8 cellular contexts compared by ENCODE assay signal in the genomic region with DNA sequence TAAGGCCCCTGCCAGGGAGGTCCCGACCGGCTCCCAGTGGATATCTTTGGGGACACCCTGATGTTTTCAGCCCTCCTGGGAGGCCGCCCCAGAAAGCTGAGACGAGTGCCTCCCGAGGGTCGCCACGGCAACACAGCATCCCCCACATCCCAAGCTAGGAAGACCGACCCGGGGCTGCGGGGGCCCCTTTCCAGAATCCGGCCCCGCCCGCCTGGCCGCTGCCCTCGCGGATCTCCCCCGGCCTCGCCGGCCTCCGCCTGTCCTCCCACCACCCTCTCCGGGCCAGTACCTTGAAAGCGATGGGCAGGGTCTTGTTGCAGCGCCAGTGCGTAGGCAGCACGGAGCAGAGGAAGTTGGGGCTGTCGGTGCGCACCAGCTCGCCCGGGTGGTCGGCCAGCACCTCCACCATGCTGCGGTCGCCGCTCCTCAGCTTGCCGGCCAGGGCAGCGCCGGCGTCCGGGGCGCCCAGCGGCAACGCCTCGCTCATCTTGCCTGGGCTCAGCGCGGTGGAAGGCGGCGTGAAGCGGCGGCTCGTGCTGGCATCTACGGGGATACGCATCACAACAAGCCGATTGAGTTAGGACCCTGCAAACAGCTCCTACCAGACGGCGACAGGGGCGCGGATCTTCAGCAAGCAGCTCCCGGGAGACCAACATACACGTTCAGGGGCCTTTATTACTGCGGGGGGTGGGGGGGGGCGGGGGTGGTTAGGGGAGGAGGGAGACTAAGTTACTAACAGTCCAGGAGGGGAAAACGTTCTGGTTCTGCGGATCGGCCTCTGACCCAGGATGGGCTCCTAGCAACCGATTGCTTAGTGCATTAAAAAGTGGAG.
DNase-seq lines count a peak whose midpoint lies in the region; ATAC-seq and TF ChIP-seq lines count a peak whose summit lies in the region.

No MANE protein-coding gene starts in this region.

- peak overlapping the region; percentile 99 for H3K27ac Mint-ChIP-seq in activated naive CD4-positive, alpha-beta T cell treated with anti-CD3 and anti-CD28 coated beads for 36 hours

- TF ChIP-seq CTCF in heart right ventricle (IDR thresholded peaks at IDR 0.05) (no peak), retinal pigment epithelial cell (conservative IDR thresholded peaks at IDR 0.05; ENCODE audit: low read depth, low read length) (no peak)

- peak overlapping the region; percentile 93 to 100 (median 98) for H3K9ac ChIP-seq in BLaER1 treated with 17β-estradiol and CSF1 and Interleukin-3, amounts not matched to agents 10 nM and 100 nM

- WGBS in heart right ventricle, 2 donors = 2% methylated on average over 64 of the region's 64 CpGs

- ATAC-seq in heart right ventricle = no peak
- ATAC-seq in GM19463 (IDR thresholded peaks at IDR 0.05; ENCODE audit: unreplicated experiment) = no peak

- intact Hi-C loops in activated naive CD4-positive, alpha-beta T cell treated with anti-CD3 and anti-CD28 coated beads for 36 hours (cut with micrococcal nuclease) = loop anchor here (2.0 to 5.0 kb wide), 3 partner anchors 179 to 731 kb away; no protein-coding TSS in a partner anchor
- intact Hi-C loops in heart right ventricle (cut with DNase I) = loop anchor here in 7 of 10 donors (5.0 to 10.0 kb wide), 11 partner anchors 139 to 1056 kb away; partner anchors contain the start of gene RUNX1 (in 1 of the 7)

- H3K36me3 Mint-ChIP-seq in activated naive CD4-positive, alpha-beta T cell treated with anti-CD3 and anti-CD28 coated beads for 36 hours (ENCODE audit: low read depth) = peaks cover 29% of the 10 kb centered on the region

- peak overlapping the region; percentile 40 to 96 (median 86); a peak in 20 of 22 replicates for H3K4me2 ChIP-seq in BLaER1 treated with 17β-estradiol and CSF1 and Interleukin-3, amounts not matched to agents 10 nM and 100 nM

- peaks cover 60 to 88% (median 66%) of the 10 kb centered on the region in 11 experiments for H4K20me1 ChIP-seq in BLaER1 treated with 17β-estradiol and CSF1 and Interleukin-3, amounts not matched to agents 10 nM and 100 nM

- peaks cover 5 to 40% (median 13%) of the 10 kb centered on the region in 10 experiments for H3K4me1 ChIP-seq in BLaER1 treated with 17β-estradiol and CSF1 and Interleukin-3, amounts not matched to agents 10 nM and 100 nM
- peaks cover 0 to 57% (median 25%) of the 10 kb centered on the region in 9 donors for H3K4me1 ChIP-seq in heart right ventricle

- DNase-seq in KG1 (lab: John Stamatoyannopoulos, UW) (peak; percentile 24), heart right ventricle (peak; percentile 24 to 26), retinal pigment epithelial cell (ENCODE audit: low read depth) (no peak), NCI-H1048 (lab: John Stamatoyannopoulos, UW) (no peak), occipital lobe (lab: John Stamatoyannopoulos, UW) (no peak)
- DNase-seq in activated naive CD4-positive, alpha-beta T cell treated with anti-CD3 and anti-CD28 coated beads for 36 hours = peak; percentile 42

- H3K9me3 ChIP-seq in BLaER1 treated with 17β-estradiol and CSF1 and Interleukin-3, amounts not matched to agents 10 nM and 100 nM (replicated peaks in 1 of 11) = peaks cover 0 to 9% (median 0%) of the 10 kb centered on the region in 11 experiments; a peak in 6 of 22 replicates
- H3K9me3 ChIP-seq in heart right ventricle = no peaks in the 10 kb centered on the region

- no peaks in the 10 kb centered on the region for H3K27me3 Mint-ChIP-seq in activated naive CD4-positive, alpha-beta T cell treated with anti-CD3 and anti-CD28 coated beads for 36 hours (ENCODE audit: low read depth)

- H3K4me3 Mint-ChIP-seq in activated naive CD4-positive, alpha-beta T cell treated with anti-CD3 and anti-CD28 coated beads for 36 hours = peak overlapping the region; percentile 91

- H3K36me3 ChIP-seq in BLaER1 treated with 17β-estradiol and CSF1 and Interleukin-3, amounts not matched to agents 10 nM and 100 nM = peaks cover 46 to 63% (median 59%) of the 10 kb centered on the region in 11 experiments; a peak in 21 of 22 replicates
- peaks cover 0 to 20% (median 0%) of the 10 kb centered on the region in 9 donors for H3K36me3 ChIP-seq in heart right ventricle

- CTCF ChIA-PET in activated naive CD4-positive, alpha-beta T cell treated with anti-CD3 and anti-CD28 coated beads for 36 hours (lab: Charles Lee) = interaction anchor here (0.7 to 4.3 kb wide), 9 partner anchors 10 to 514 kb away, joined by 3 to 39 read pairs (median 4); partner anchors contain the start of gene RUNX1

- no peaks in the 10 kb centered on the region for H3K9me3 Mint-ChIP-seq in activated naive CD4-positive, alpha-beta T cell treated with anti-CD3 and anti-CD28 coated beads for 36 hours

- peak overlapping the region; percentile 95 to 99 (median 98) for H3K27ac ChIP-seq in BLaER1 treated with 17β-estradiol and CSF1 and Interleukin-3, amounts not matched to agents 10 nM and 100 nM
- peak overlapping the region in 8 of 10 donors; percentile 13 to 99 (median 85) for H3K27ac ChIP-seq in heart right ventricle

- peaks cover 41% of the 10 kb centered on the region for H3K4me1 Mint-ChIP-seq in activated naive CD4-positive, alpha-beta T cell treated with anti-CD3 and anti-CD28 coated beads for 36 hours (ENCODE audit: low read depth)

- no peaks in the 10 kb centered on the region for H3K27me3 ChIP-seq in BLaER1 treated with 17β-estradiol and CSF1 and Interleukin-3, amounts not matched to agents 10 nM and 100 nM
- peaks cover 3 to 86% (median 77%) of the 10 kb centered on the region in 7 donors for H3K27me3 ChIP-seq in heart right ventricle

- peak overlapping the region; percentile 80 to 99 (median 96) for H3K4me3 ChIP-seq in BLaER1 treated with 17β-estradiol and CSF1 and Interleukin-3, amounts not matched to agents 10 nM and 100 nM
- H3K4me3 ChIP-seq in heart right ventricle = peak overlapping the region; percentile 22 to 76 (median 66)
- H3K4me3 ChIP-seq in retinal pigment epithelial cell (ENCODE audit: low read length) = peak overlapping the region; percentile 97

Comparison
In these comparisons a context has a peak if more than half of its experiments do, and no peak if none do; other contexts are left out.
1. DNase-seq: peak in KG1 (single experiment), activated naive CD4-positive, alpha-beta T cell treated with anti-CD3 and anti-CD28 coated beads for 36 hours (single experiment) and heart right ventricle (2 of 2); none in retinal pigment epithelial cell (single experiment), NCI-H1048 (single experiment) and occipital lobe (single experiment).
2. Peak in every context shown above with its lines, with median percentiles within 50 percentile points of each other: H3K4me3 ChIP-seq.